In genomic region chr4:74878323-74878722, GRCh38 we compare ENCODE assay signal across 32 cellular contexts. TPM values are rescaled to one million over a fixed set of nuclear protein-coding genes. Genes with fewer than 3 reads are reported as not detected.
"Had no signal": no experiment of that assay in that cellular context is flagged by ENCODE, and none has a peak within 500 bp of the region (broad histone marks: within the 10 kb centered on the region; RNA-seq: fewer than 3 reads in every experiment).

No MANE protein-coding gene starts in this region.

- DNase-seq: activated CD4-positive, alpha-beta T cell treated with anti-CD3 and anti-CD28 coated beads for 36 hours; activated CD4-positive, alpha-beta T cell treated with anti-CD3 and anti-CD28 coated beads, Interleukin-2, amount 10 ng/mL, durations not matched to agents 7 days and 5 days; activated CD4-positive, alpha-beta T cell treated with anti-CD3 and anti-CD28 coated beads, Interleukin-2, amount 50 U/mL, for 48 hours; activated CD8-positive, alpha-beta T cell treated with anti-CD3 and anti-CD28 coated beads, Interleukin-2, amount 10 ng/mL, durations not matched to agents 7 days and 5 days; activated gamma-delta T cell; activated naive CD4-positive, alpha-beta T cell treated with Interleukin-2 at 50 U/mL for 16 hours; activated naive CD8-positive, alpha-beta T cell treated with anti-CD3 and anti-CD28 coated beads, Interleukin-2, amount 10 ng/mL, durations not matched to agents 7 days and 5 days; activated T-cell treated with anti-CD3 and anti-CD28 coated beads, Interleukin-2, amount 50 U/mL, for 24 hours; amygdala; colonic mucosa; NCI-H1105; NCI-H1436 treated with DMSO at 0.1 percent for 48 hours; NCI-H1694 treated with DMSO at 0.1 percent for 48 hours; NCI-H2029 treated with DMSO at 0.1 percent for 48 hours; NCI-H2171 treated with DMSO at 0.1 percent for 48 hours; NCI-H2227 treated with DMSO at 0.1 percent for 48 hours; NCI-H446; NCI-H510A treated with DMSO at 0.1 percent for 48 hours; NCI-H526 treated with DMSO at 0.1 percent for 48 hours; PC-9; SIG-M5 had no signal

- H3K4me3 Mint-ChIP-seq: activated CD4-positive, alpha-beta T cell treated with anti-CD3 and anti-CD28 coated beads for 36 hours; activated CD4-positive, alpha-beta T cell treated with anti-CD3 and anti-CD28 coated beads, Interleukin-2, amount 10 ng/mL, durations not matched to agents 7 days and 5 days; activated CD8-positive, alpha-beta T cell treated with anti-CD3 and anti-CD28 coated beads, Interleukin-2, amount 10 ng/mL, durations not matched to agents 7 days and 5 days; activated naive CD4-positive, alpha-beta T cell treated with anti-CD3 and anti-CD28 coated beads, Interleukin-2, amount 50 U/mL, for 24 hours; activated naive CD8-positive, alpha-beta T cell treated with anti-CD3 and anti-CD28 coated beads, Interleukin-2, amount 10 ng/mL, durations not matched to agents 7 days and 5 days; activated T-cell treated with anti-CD3 and anti-CD28 coated beads, Interleukin-2, amount 50 U/mL, for 24 hours; central memory CD8-positive, alpha-beta T cell; T-helper 1 cell treated with Interleukin-12 subunit alpha and Interleukin-12 subunit beta and Interleukin-4 antibody, amounts not matched to agents 30 μg/mL and 1 μg/mL, for 36 hours; T-helper 2 cell treated with Interferon-gamma antibody and Interleukin-4, amounts not matched to agents 5 μg/mL and 100 μg/mL, for 36 hours had no signal

- H3K36me3 Mint-ChIP-seq: activated naive CD4-positive, alpha-beta T cell treated with anti-CD3 and anti-CD28 coated beads, Interleukin-2, amount 50 U/mL, for 24 hours; activated naive CD8-positive, alpha-beta T cell treated with anti-CD3 and anti-CD28 coated beads, Interleukin-2, amount 10 ng/mL, durations not matched to agents 7 days and 5 days had no signal

- H3K4me3 ChIP-seq: ascending aorta, cardiac muscle cell, colonic mucosa, PC-9 had no signal

- H3K9me3 Mint-ChIP-seq: activated CD4-positive, alpha-beta T cell treated with anti-CD3 and anti-CD28 coated beads, Interleukin-2, amount 10 ng/mL, durations not matched to agents 7 days and 5 days; activated naive CD4-positive, alpha-beta T cell treated with anti-CD3 and anti-CD28 coated beads, Interleukin-2, amount 50 U/mL, for 24 hours; activated naive CD8-positive, alpha-beta T cell treated with anti-CD3 and anti-CD28 coated beads, Interleukin-2, amount 10 ng/mL, durations not matched to agents 7 days and 5 days; activated T-cell treated with anti-CD3 and anti-CD28 coated beads, Interleukin-2, amount 50 U/mL, for 24 hours; activated T-helper 2 cell treated with anti-CD3 and anti-CD28 coated beads, Interferon-gamma antibody, Interleukin-2, Interleukin-4, amounts not matched to agents 10 μg/mL and 5 μg/mL and 100 μg/mL, durations not matched to agents 14 hours and 24 hours and 36 hours; T-helper 1 cell treated with Interleukin-12 subunit alpha and Interleukin-12 subunit beta and Interleukin-4 antibody, amounts not matched to agents 30 μg/mL and 1 μg/mL, for 36 hours; T-helper 2 cell treated with Interferon-gamma antibody and Interleukin-4, amounts not matched to agents 5 μg/mL and 100 μg/mL, for 36 hours had no signal

- H3K4me1 Mint-ChIP-seq: activated CD4-positive, alpha-beta T cell treated with anti-CD3 and anti-CD28 coated beads for 36 hours; activated CD4-positive, alpha-beta T cell treated with anti-CD3 and anti-CD28 coated beads, Interleukin-2, amount 10 ng/mL, durations not matched to agents 7 days and 5 days; activated naive CD4-positive, alpha-beta T cell treated with anti-CD3 and anti-CD28 coated beads, Interleukin-2, amount 50 U/mL, for 24 hours; activated naive CD8-positive, alpha-beta T cell treated with anti-CD3 and anti-CD28 coated beads, Interleukin-2, amount 10 ng/mL, durations not matched to agents 7 days and 5 days; central memory CD8-positive, alpha-beta T cell had no signal

- H3K27ac ChIP-seq: ascending aorta, cardiac muscle cell, colonic mucosa, PC-9, RWPE1 had no signal

- H3K9me3 ChIP-seq: ascending aorta, colonic mucosa had no signal

- ATAC-seq: activated CD4-positive, alpha-beta T cell treated with anti-CD3 and anti-CD28 coated beads for 36 hours; activated CD8-positive, alpha-beta T cell treated with anti-CD3 and anti-CD28 coated beads, Interleukin-2, amount 10 ng/mL, durations not matched to agents 7 days and 5 days; Right ventricle myocardium inferior had no signal

- H3K4me1 ChIP-seq: colonic mucosa had no signal

- H3K36me3 ChIP-seq: ascending aorta, cardiac muscle cell, colonic mucosa had no signal

- H3K27ac Mint-ChIP-seq: activated CD4-positive, alpha-beta T cell treated with anti-CD3 and anti-CD28 coated beads for 36 hours; activated CD4-positive, alpha-beta T cell treated with anti-CD3 and anti-CD28 coated beads, Interleukin-2, amount 10 ng/mL, durations not matched to agents 7 days and 5 days; activated CD8-positive, alpha-beta T cell treated with anti-CD3 and anti-CD28 coated beads, Interleukin-2, amount 10 ng/mL, durations not matched to agents 7 days and 5 days; activated naive CD4-positive, alpha-beta T cell treated with anti-CD3 and anti-CD28 coated beads, Interleukin-2, amount 50 U/mL, for 24 hours; activated naive CD8-positive, alpha-beta T cell treated with anti-CD3 and anti-CD28 coated beads, Interleukin-2, amount 10 ng/mL, durations not matched to agents 7 days and 5 days; activated T-cell treated with anti-CD3 and anti-CD28 coated beads, Interleukin-2, amount 50 U/mL, for 24 hours; activated T-helper 2 cell treated with anti-CD3 and anti-CD28 coated beads, Interferon-gamma antibody, Interleukin-2, Interleukin-4, amounts not matched to agents 10 μg/mL and 5 μg/mL and 100 μg/mL, durations not matched to agents 14 hours and 24 hours and 36 hours; T-helper 1 cell treated with Interleukin-12 subunit alpha and Interleukin-12 subunit beta and Interleukin-4 antibody, amounts not matched to agents 30 μg/mL and 1 μg/mL, for 36 hours; T-helper 2 cell treated with Interferon-gamma antibody and Interleukin-4, amounts not matched to agents 5 μg/mL and 100 μg/mL, for 36 hours had no signal

RNA-seq across cellular contexts. Expression of gene PARM1, which starts 54.6 kb away (rescaled TPM):
- total RNA-seq: activated CD4-positive, alpha-beta T cell treated with anti-CD3 and anti-CD28 coated beads, Interleukin-2, amount 10 ng/mL, durations not matched to agents 7 days and 5 days; activated CD8-positive, alpha-beta T cell treated with anti-CD3 and anti-CD28 coated beads, Interleukin-2, amount 10 ng/mL, durations not matched to agents 7 days and 5 days; activated naive CD8-positive, alpha-beta T cell treated with anti-CD3 and anti-CD28 coated beads, Interleukin-2, amount 10 ng/mL, durations not matched to agents 7 days and 5 days; activated T-helper 2 cell treated with anti-CD3 and anti-CD28 coated beads, Interferon-gamma antibody, Interleukin-2, Interleukin-4, amounts not matched to agents 10 μg/mL and 5 μg/mL and 100 μg/mL, durations not matched to agents 14 hours and 24 hours and 36 hours; OCI-LY7; SK-MEL-5 had no signal
